ENCODE assay signal across 20 cellular contexts in genomic region chr2:127528487-127528886, GRCh38. TPM values are rescaled to one million over a fixed set of nuclear protein-coding genes. Genes with fewer than 3 reads are reported as not detected.
DNase-seq lines count a peak whose midpoint lies in the region; ATAC-seq and TF ChIP-seq lines count a peak whose summit lies in the region.
"Had no signal": no experiment of that assay in that cellular context is flagged by ENCODE, and none has a peak within 500 bp of the region (broad histone marks: within the 10 kb centered on the region; RNA-seq: fewer than 3 reads in every experiment).

No MANE protein-coding gene starts in this region.

- H3K4me1 Mint-ChIP-seq in CD8-positive, alpha-beta memory T cell, result peaks cover 26 to 34% (median 31%) of the 10 kb centered on the region in 3 donors
- H3K4me1 Mint-ChIP-seq in T-cell (peaks cover 26 to 31% (median 30%) of the 10 kb centered on the region in 3 donors), nephron (peaks cover 24% of the 10 kb centered on the region)

- DNase-seq in CD8-positive, alpha-beta memory T cell, result no peak
- peak; percentile 12 for DNase-seq in KBM-7
- DNase-seq in T-cell, result no peak
- no peak for DNase-seq in HEK293T (ENCODE audit: extremely low spot score)
- no peak for DNase-seq in activated naive CD4-positive, alpha-beta T cell treated with anti-CD3 and anti-CD28 coated beads, Interleukin-2, amount 50 U/mL, for 16 hours
- DNase-seq: activated CD4-positive, alpha-beta T cell treated with anti-CD3 and anti-CD28 coated beads, Interleukin-2, amount 10 ng/mL, durations not matched to agents 24 days and 14 days; activated naive CD4-positive, alpha-beta T cell treated with anti-CD3 and anti-CD28 coated beads, Interleukin-2, amount 10 ng/mL, durations not matched to agents 7 days and 5 days; body of pancreas; dorsolateral prefrontal cortex; esophagus squamous epithelium; heart left ventricle; islet precursor cell; mammary epithelial cell; NCI-H1105 treated with DMSO at 0.1 percent for 48 hours; right cardiac atrium; Right ventricle myocardium superior; stimulated activated CD4-positive, alpha-beta T cell treated with anti-CD3 and anti-CD28 coated beads, Interleukin-2, amount 100 ng/mL, for 24 hours; T1000 had no signal

- peak overlapping the region in 5 of 8 donors; percentile 4 to 99 (median 97) for H3K27ac Mint-ChIP-seq in CD8-positive, alpha-beta memory T cell
- H3K27ac Mint-ChIP-seq in T-cell (peak overlapping the region; percentile 91 to 98), nephron (no peak overlapping the region)
- H3K27ac Mint-ChIP-seq: activated CD4-positive, alpha-beta T cell treated with anti-CD3 and anti-CD28 coated beads, Interleukin-2, amount 10 ng/mL, durations not matched to agents 24 days and 14 days had no signal

- H3K9me3 Mint-ChIP-seq in CD8-positive, alpha-beta memory T cell, result no peaks in the 10 kb centered on the region
- peaks cover 0 to 6% (median 4%) of the 10 kb centered on the region in 3 donors for H3K9me3 Mint-ChIP-seq in T-cell
- H3K9me3 Mint-ChIP-seq in nephron, result peaks cover 3% of the 10 kb centered on the region
- H3K9me3 Mint-ChIP-seq: activated naive CD4-positive, alpha-beta T cell treated with anti-CD3 and anti-CD28 coated beads, Interleukin-2, amount 10 ng/mL, durations not matched to agents 7 days and 5 days had no signal

- POLR2A ChIA-PET in CD8-positive, alpha-beta memory T cell (lab: Charles Lee), result no interaction called here
- POLR2A ChIA-PET in T-cell (lab: Charles Lee), result interaction anchor here in 1 of 2 donors (0.9 kb wide), 1 partner anchor 17 kb away, joined by 5 read pairs; no protein-coding TSS in a partner anchor
- POLR2A ChIA-PET in HEK293T (lab: Yijun Ruan, JAX), result no interaction called here

- peak overlapping the region in 1 of 7 donors; percentile 91 for H3K4me3 Mint-ChIP-seq in CD8-positive, alpha-beta memory T cell
- H3K4me3 Mint-ChIP-seq in T-cell (peak overlapping the region in 1 of 3 donors; percentile 6), nephron (peak overlapping the region in 2 of 3 experiments; percentile 26 to 49)
- H3K4me3 Mint-ChIP-seq: activated CD4-positive, alpha-beta T cell treated with anti-CD3 and anti-CD28 coated beads, Interleukin-2, amount 10 ng/mL, durations not matched to agents 24 days and 14 days; activated naive CD4-positive, alpha-beta T cell treated with anti-CD3 and anti-CD28 coated beads, Interleukin-2, amount 10 ng/mL, durations not matched to agents 7 days and 5 days had no signal

- in situ Hi-C loops in KBM-7 (cut with MboI; ENCODE audit: low pct_unique_long_range_greater_than_20kb, low sequenced_read_pairs), result no loop called here

- no peaks in the 10 kb centered on the region for H3K36me3 ChIP-seq in CD8-positive, alpha-beta memory T cell (ENCODE audit: insufficient read depth, low read length)

- no peaks in the 10 kb centered on the region for H3K27me3 ChIP-seq in CD8-positive, alpha-beta memory T cell (ENCODE audit: insufficient read depth, low read length, poor library complexity, severe bottlenecking)
- H3K27me3 ChIP-seq: body of pancreas, dorsolateral prefrontal cortex, heart left ventricle had no signal

- ATAC-seq in T-cell (replicated peaks in 1 of 4) (no peak), GM18858 (IDR thresholded peaks at IDR 0.05; ENCODE audit: unreplicated experiment) (no peak)
- ATAC-seq: body of pancreas, heart left ventricle, right cardiac atrium had no signal

- peaks cover 4 to 19% (median 4%) of the 10 kb centered on the region in 3 donors for H3K36me3 Mint-ChIP-seq in CD8-positive, alpha-beta memory T cell
- H3K36me3 Mint-ChIP-seq in T-cell, result peaks cover 3% of the 10 kb centered on the region
- H3K36me3 Mint-ChIP-seq in nephron (ENCODE audit: low read depth), result peaks cover 3% of the 10 kb centered on the region

- peaks cover 0 to 4% of the 10 kb centered on the region in 2 donors for H3K27me3 Mint-ChIP-seq in CD8-positive, alpha-beta memory T cell
- H3K27me3 Mint-ChIP-seq in T-cell (no peaks in the 10 kb centered on the region), nephron (ENCODE audit: low read depth) (peaks cover 9% of the 10 kb centered on the region)

- CTCF ChIA-PET in CD8-positive, alpha-beta memory T cell (lab: Charles Lee), result no interaction called here
- CTCF ChIA-PET in T-cell (lab: Charles Lee), result interaction anchor here in 1 of 2 donors (0.5 to 0.6 kb wide), 2 partner anchors 148 to 378 kb away, joined by 3 to 4 read pairs; no protein-coding TSS in a partner anchor
- CTCF ChIA-PET in HEK293T (lab: Yijun Ruan, JAX), result interaction anchor here (1.4 kb wide), 1 partner anchor 63 kb away, joined by 6 read pairs; no protein-coding TSS in a partner anchor

- H3K4me1 ChIP-seq in CD8-positive, alpha-beta memory T cell (ENCODE audit: insufficient read depth, low read length), result peaks cover 15% of the 10 kb centered on the region

- H3K4me3 ChIP-seq in CD8-positive, alpha-beta memory T cell (ENCODE audit: low read length), result no peak overlapping the region
- H3K4me3 ChIP-seq: body of pancreas, esophagus squamous epithelium, heart left ventricle had no signal

- TF ChIP-seq CTCF in nephron (IDR thresholded peaks at IDR 0.05; ENCODE audit: unreplicated experiment in 3 of 3), result no peak

- no peaks in the 10 kb centered on the region for H3K9me3 ChIP-seq in CD8-positive, alpha-beta memory T cell (ENCODE audit: low read length)
- H3K9me3 ChIP-seq: body of pancreas, esophagus squamous epithelium had no signal

- H3K27ac ChIP-seq in CD8-positive, alpha-beta memory T cell (ENCODE audit: low read depth, low read length), result no peak overlapping the region
- H3K27ac ChIP-seq: esophagus squamous epithelium, heart left ventricle had no signal

TF ChIP-seq in HEK293T, 16 proteins besides CTCF, POLR2A, EP300 and RAD21:
- TF ChIP-seq L3MBTL2 (conservative IDR thresholded peaks at IDR 0.05) (no peak), ARNT (IDR thresholded peaks at IDR 0.05) (no peak), SUZ12 (IDR thresholded peaks at IDR 0.05) (no peak), SP1 (IDR thresholded peaks at IDR 0.05) (no peak), TARDBP (IDR thresholded peaks at IDR 0.05) (no peak), FOXM1 (IDR thresholded peaks at IDR 0.05; ENCODE audit: borderline replicate concordance) (no peak), NFRKB (IDR thresholded peaks at IDR 0.05) (no peak), ZNF384 (IDR thresholded peaks at IDR 0.05) (no peak), BHLHE40 (IDR thresholded peaks at IDR 0.05; ENCODE audit: borderline replicate concordance) (no peak), LEF1 (IDR thresholded peaks at IDR 0.05; ENCODE audit: borderline replicate concordance) (no peak), FOXK2 (IDR thresholded peaks at IDR 0.05) (no peak)

RNA-seq across cellular contexts. Expression of gene IWS1, which starts 2.2 kb away (rescaled TPM):
- 10 to 100 TPM; 49.9 to 53.7 TPM for total RNA-seq in CD8-positive, alpha-beta memory T cell
- 33.1 TPM for polyA plus RNA-seq in CD8-positive, alpha-beta memory T cell
- 10 to 100 TPM; 20.8 to 47.1 (median 42.6) TPM for total RNA-seq in T-cell

RNA-seq across cellular contexts. Expression of gene MYO7B, which starts 7.0 kb away (rescaled TPM):
- total RNA-seq in CD8-positive, alpha-beta memory T cell, result not detected
- not detected for polyA plus RNA-seq in CD8-positive, alpha-beta memory T cell
- total RNA-seq in T-cell, result under 1 TPM in 4 of 5 donors, not detected in 1; 0.13 to 0.96 (median 0.28) TPM
- total RNA-seq: mammary epithelial cell had no signal
- polyA plus RNA-seq: mammary epithelial cell had no signal

Comparison
In these comparisons a context has a peak if more than half of its experiments do, and no peak if none do; other contexts are left out.
1. H3K27ac Mint-ChIP-seq: peak in CD8-positive, alpha-beta memory T cell (5 of 8) and T-cell (2 of 2); none in nephron (0 of 3).